8 cellular contexts compared by ENCODE assay signal in the genomic region with DNA sequence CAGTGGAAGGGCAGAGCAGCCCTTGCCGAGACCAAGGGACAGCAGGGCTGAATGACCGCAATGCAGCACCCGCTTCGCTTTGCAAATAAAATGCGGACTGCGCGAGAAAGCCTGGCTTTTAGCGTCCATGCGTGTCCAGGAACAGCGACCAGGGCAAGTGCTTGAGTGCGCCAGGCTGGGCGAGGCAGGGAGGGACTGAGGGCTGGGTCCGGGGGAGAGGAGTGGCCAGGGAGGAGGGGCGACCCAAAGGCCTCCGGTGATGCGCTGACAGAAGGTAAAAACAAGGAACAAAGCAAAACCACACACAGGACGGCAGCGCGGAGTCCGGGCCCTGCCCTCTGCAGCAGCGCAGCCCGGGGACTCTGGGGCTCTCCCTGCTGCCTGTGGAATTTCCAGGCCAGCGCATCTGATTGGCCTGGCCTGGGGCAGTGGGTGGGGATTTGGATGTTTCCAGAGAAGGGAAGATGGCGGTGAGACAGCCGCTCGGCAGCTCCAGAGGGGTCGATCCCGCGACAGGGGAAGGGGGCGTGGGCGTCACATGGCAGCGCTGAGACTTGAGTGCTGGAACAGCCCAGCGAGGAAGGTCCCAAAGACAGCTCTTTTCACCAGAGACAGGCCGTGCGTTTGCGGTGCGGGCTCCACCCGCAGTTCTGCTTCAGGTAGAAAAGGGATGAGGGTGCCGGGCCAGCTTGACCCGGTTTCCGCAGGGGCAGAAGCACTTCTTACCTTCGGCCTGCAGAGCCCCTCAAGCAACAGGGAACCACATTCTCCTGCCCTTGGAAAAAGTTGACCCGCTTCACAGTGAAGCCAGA.
DNase-seq lines count a peak whose midpoint lies in the region; ATAC-seq lines count a peak whose summit lies in the region.

No MANE protein-coding gene starts in this region.

- peak overlapping the region; percentile 65 for H3K27ac ChIP-seq in epithelial cell of prostate

- peak; percentile 56 for ATAC-seq in HG02870 (IDR thresholded peaks at IDR 0.05; ENCODE audit: unreplicated experiment)

- DNase-seq in activated effector memory CD4-positive, alpha-beta T cell treated with anti-CD3 and anti-CD28 coated beads, Interleukin-2, amount 50 U/mL, for 16 hours = peak; percentile 79
- no peak for DNase-seq in activated effector memory CD4-positive, alpha-beta T cell treated with Interleukin-2 at 50 U/mL for 16 hours
- DNase-seq in NCI-H2227 treated with DMSO at 0.1 percent for 48 hours (lab: John Stamatoyannopoulos, UW) = peak; percentile 88
- peak; percentile 26 to 29 for DNase-seq in activated CD4-positive, alpha-beta T cell treated with anti-CD3 and anti-CD28 coated beads, Interleukin-2, amount 50 U/mL, for 4 hours
- DNase-seq in epithelial cell of prostate (ENCODE audit: low read depth, low spot score) = peak; percentile 70
- DNase-seq in middle frontal gyrus (ENCODE audit: extremely low spot score, low spot score) = peak; percentile 65
- DNase-seq in stimulated activated CD8-positive, alpha-beta memory T cell treated with anti-CD3 and anti-CD28 coated beads, Interleukin-4, amount 100 ng/mL, for 4 hours (ENCODE audit: low read depth in 2 of 2, low spot score in 1 of 2) = peak; percentile 4
